Comparison of ENCODE assay signal across 9 cellular contexts in the genomic region with DNA sequence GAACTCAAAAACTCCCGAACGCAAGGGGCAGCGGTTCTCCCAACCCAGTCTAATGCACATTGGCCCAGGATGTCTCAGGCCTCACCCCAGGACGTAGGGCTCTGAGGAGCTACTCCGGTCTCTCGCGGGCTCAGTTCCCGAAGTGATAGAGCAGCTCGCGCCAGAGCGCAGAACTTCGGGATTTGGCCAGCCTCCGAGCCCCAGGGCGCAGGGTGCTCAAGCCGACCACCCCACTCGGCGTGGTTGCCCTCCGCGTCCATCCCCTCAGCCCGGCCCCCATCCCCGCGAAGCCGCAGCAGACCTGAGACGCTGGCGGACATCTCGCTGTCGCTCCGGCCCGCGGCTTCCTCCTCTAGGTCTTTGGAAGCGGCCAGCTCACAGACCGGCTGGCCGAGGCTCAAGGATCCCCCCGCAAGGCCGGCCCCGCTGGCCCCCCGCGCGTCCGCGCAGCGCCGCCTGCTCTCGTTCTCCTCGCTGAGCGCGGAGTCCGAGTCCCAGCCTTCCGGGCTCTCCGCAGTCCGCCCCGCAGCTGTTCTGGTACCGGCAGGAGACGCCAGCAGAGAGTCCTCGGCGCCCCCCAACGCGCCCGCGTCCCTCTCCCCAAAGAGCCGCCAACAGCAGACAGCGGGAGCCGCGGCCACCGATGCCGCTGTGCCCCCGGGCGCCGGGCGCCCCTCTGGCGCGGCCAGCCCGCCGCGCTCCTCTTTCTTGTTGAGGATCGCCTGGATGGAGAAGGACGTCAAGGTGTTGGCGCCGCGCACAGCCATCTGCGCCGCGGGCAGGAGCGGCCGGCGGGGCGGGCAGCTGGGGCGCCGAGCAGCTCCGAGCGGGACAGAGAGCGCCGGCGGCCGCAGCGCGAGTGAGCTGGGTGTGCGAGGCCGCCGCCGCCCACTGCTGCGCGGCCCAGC. TPM values are rescaled to one million over a fixed set of nuclear protein-coding genes. Genes with fewer than 3 reads are reported as not detected.
DNase-seq lines count a peak whose midpoint lies in the region; ATAC-seq and TF ChIP-seq lines count a peak whose summit lies in the region.
"Had no signal": no experiment of that assay in that cellular context is flagged by ENCODE, and none has a peak within 500 bp of the region (broad histone marks: within the 10 kb centered on the region; RNA-seq: fewer than 3 reads in every experiment).

A gene (minus strand): TSS at position 861 of the 908 bp plus-strand sequence. CDS start 94 bp downstream, at position 767.

- TF ChIP-seq CTCF in DOHH2 (IDR thresholded peaks at IDR 0.05; ENCODE audit: low read depth, low read length, poor library complexity, severe bottlenecking) (no peak), brain (conservative IDR thresholded peaks at IDR 0.05) (no peak), left lung (IDR thresholded peaks at IDR 0.05) (no peak), thyroid gland (IDR thresholded peaks at IDR 0.05) (no peak)

- H3K4me1 ChIP-seq in DOHH2 (ENCODE audit: control insufficient read depth, low read length) (peaks cover 33% of the 10 kb centered on the region), left lung (peaks cover 8 to 51% of the 10 kb centered on the region in 2 donors), thyroid gland (peaks cover 21 to 59% of the 10 kb centered on the region in 2 donors)

- DNase-seq in HuH-7.5 (ENCODE audit: low spot score) (peak; percentile 92), left lung (peak in 1 of 2 donors; percentile 76), thyroid gland (no peak), NOMO-1 treated with dmso at 0.1 percent for 144 hours (lab: John Stamatoyannopoulos, UW; ENCODE audit: unreplicated experiment) (no peak)
- DNase-seq in stimulated activated CD4-positive, alpha-beta T cell treated with anti-CD3 and anti-CD28 coated beads, Interleukin-2, amount 100 ng/mL, for 48 hours, result no peak

- H3K27me3 ChIP-seq in DOHH2 (ENCODE audit: control insufficient read depth, low read length), result peaks cover 65% of the 10 kb centered on the region
- H3K27me3 ChIP-seq in left lung, result peaks cover 100% of the 10 kb centered on the region in 2 donors
- H3K27me3 ChIP-seq in thyroid gland, result peaks cover 74% of the 10 kb centered on the region

- WGBS in thyroid gland, 2 donors, result 3 to 4% methylated on average over 14 to 77 of the region's 103 CpGs

- intact Hi-C loops in left lung (cut with DNase I) (loop anchor here in 1 of 2 donors (5.0 kb wide), 1 partner anchor 692 kb away; no protein-coding TSS in a partner anchor), thyroid gland (cut with DNase I) (loop anchor here (10.0 kb wide), 1 partner anchor 809 kb away; no protein-coding TSS in a partner anchor)

- no peak for TF ChIP-seq POLR2A in thyroid gland (IDR thresholded peaks at IDR 0.05)

- no peaks in the 10 kb centered on the region for H3K36me3 Mint-ChIP-seq in brain

- no peaks in the 10 kb centered on the region for H3K79me2 ChIP-seq in DOHH2 (ENCODE audit: control insufficient read depth, low read length)

- H3K9me3 ChIP-seq in DOHH2 (ENCODE audit: control insufficient read depth, insufficient read depth, low read length), result no peaks in the 10 kb centered on the region
- no peaks in the 10 kb centered on the region for H3K9me3 ChIP-seq in left lung
- H3K9me3 ChIP-seq in thyroid gland, result no peaks in the 10 kb centered on the region

- H3K27me3 Mint-ChIP-seq in brain, result peaks cover 99% of the 10 kb centered on the region

- ATAC-seq in left lung, result peak; percentile 63
- ATAC-seq in HG02884 (IDR thresholded peaks at IDR 0.05; ENCODE audit: unreplicated experiment), result no peak

- H3K4me1 Mint-ChIP-seq in brain, result peaks cover 60% of the 10 kb centered on the region

- H3K4me3 Mint-ChIP-seq in brain, result peak within 1 kb of the TSS; percentile 85 to 96 (median 89)

- H3F3A ChIP-seq in DOHH2 (ENCODE audit: control insufficient read depth, insufficient read depth), result peaks cover 14% of the 10 kb centered on the region

- H3K4me3 ChIP-seq in DOHH2 (ENCODE audit: low read length) (peak within 1 kb of the TSS; percentile 43), left lung (peak within 1 kb of the TSS; percentile 51 to 52), thyroid gland (replicated peaks in 1 of 3) (peak within 1 kb of the TSS in 2 of 3 donors; percentile 13 to 44)

- H3K27ac ChIP-seq in DOHH2 (ENCODE audit: low read depth, low read length) (no peak within 1 kb of the TSS), left lung (no peak within 1 kb of the TSS), thyroid gland (no peak within 1 kb of the TSS)

- H3K36me3 ChIP-seq in DOHH2 (ENCODE audit: control insufficient read depth, low read length) (no peaks in the 10 kb centered on the region), left lung (no peaks in the 10 kb centered on the region), thyroid gland (no peaks in the 10 kb centered on the region)

- peak within 1 kb of the TSS; percentile 42 for H3K4me2 ChIP-seq in DOHH2 (ENCODE audit: low read length)

- H4K20me1 ChIP-seq in DOHH2 (ENCODE audit: control insufficient read depth, insufficient read depth, low read depth, low read length), result no peaks in the 10 kb centered on the region

- H3K9me2 ChIP-seq in DOHH2 (replicated peaks; ENCODE audit: control insufficient read depth, low read length), result no peaks in the 10 kb centered on the region

- H3K9me3 Mint-ChIP-seq in brain, result peaks cover 4 to 20% (median 7%) of the 10 kb centered on the region in 5 experiments

- H3K27ac Mint-ChIP-seq in brain, result peak within 1 kb of the TSS in 3 of 5 experiments; percentile 5 to 80 (median 40)

RNA-seq across cellular contexts. Expression of the gene that starts here (rescaled TPM):
- 0.25 TPM for polyA plus RNA-seq in brain (ENCODE audit: insufficient read depth, low read depth, low replicate concordance)
- total RNA-seq in left lung (not detected), thyroid gland (under 1 TPM; 0.29 to 0.81 (median 0.58) TPM)
- total RNA-seq: T-helper 2 cell treated with Interferon-gamma antibody and Interleukin-4, amounts not matched to agents 100 ng/mL and 5 ng/mL, for 36 hours had no signal

Comparison
In these comparisons a context has a peak if more than half of its experiments do, and no peak if none do; other contexts are left out.
1. Peak in ATAC-seq and H3K4me3 ChIP-seq in left lung; RNA of the gene not detected or under 1 TPM.